1 cellular context compared by ENCODE assay signal in the genomic region with DNA sequence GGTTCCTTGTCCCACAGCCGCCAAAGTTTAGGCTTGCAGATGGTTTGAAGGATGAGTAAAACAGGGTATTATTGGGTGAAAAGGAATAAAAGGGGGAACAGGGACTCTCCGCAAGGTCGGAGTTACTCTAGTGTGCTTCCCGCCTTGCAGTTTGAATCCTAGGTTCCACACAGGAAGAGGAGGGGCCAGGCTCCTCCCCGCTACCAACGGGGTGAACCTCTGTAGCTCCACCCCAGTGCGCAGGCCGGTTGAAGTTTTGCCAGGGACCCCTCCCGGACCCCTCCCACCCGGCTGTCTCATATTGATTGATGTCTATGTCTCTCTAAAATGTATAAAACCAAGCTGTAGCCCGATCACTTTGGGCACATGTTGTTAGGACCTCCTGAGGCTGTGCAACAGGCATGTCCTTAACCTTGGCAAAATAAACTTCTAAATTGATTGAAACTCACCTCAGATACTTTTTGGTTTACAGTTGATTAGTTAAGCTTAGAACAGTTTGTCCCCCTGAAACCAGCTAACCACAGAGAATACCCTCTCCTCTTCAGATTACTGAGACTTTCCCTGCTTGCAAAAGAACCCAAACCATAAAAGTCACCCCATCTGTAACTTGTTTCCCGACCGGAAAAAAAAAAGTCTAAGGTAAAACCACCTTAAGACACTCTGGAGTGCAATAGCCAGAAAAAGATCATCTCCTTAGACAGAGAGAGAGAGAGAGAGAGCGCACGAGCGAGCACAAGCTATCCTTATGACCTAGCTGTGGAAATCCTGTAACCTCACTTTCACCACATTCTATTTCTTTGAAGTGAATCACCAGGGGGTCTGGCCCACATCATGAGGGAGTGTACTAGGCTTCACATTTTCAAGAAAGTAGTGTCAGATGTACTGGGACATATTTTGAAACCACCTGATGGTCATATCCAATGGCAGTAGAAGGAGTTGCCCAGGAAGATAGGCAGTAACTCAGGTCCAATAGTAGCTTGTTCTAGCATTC.
A peak's percentile ranks its signal among the peaks of the same experiment; 100 is the strongest.
TF ChIP-seq lines count a peak whose summit lies in the region.

No MANE protein-coding gene starts in this region.

TF ChIP-seq in GM12878, 131 proteins besides CTCF, POLR2A, EP300 and RAD21 (continued from another document and continues in another):
- TF ChIP-seq, protein P1, sequence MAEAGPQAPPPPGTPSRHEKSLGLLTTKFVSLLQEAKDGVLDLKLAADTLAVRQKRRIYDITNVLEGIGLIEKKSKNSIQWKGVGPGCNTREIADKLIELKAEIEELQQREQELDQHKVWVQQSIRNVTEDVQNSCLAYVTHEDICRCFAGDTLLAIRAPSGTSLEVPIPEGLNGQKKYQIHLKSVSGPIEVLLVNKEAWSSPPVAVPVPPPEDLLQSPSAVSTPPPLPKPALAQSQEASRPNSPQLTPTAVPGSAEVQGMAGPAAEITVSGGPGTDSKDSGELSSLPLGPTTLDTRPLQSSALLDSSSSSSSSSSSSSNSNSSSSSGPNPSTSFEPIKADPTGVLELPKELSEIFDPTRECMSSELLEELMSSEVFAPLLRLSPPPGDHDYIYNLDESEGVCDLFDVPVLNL (IDR thresholded peaks at IDR 0.05; ENCODE audit: low read depth, low read length), result peak; percentile 88
- TF ChIP-seq TBL1XR1 (IDR thresholded peaks at IDR 0.05; ENCODE audit: low read depth, low read length) (no peak), ZNF217 (IDR thresholded peaks at IDR 0.05) (no peak), SMC3 (IDR thresholded peaks at IDR 0.05; ENCODE audit: borderline replicate concordance, low read length) (no peak), KLF5 (IDR thresholded peaks at IDR 0.05; ENCODE audit: partially characterized antibody) (no peak), SUPT20H (IDR thresholded peaks at IDR 0.05; ENCODE audit: borderline replicate concordance, control insufficient read depth, low read depth, low read length) (no peak), NFYA (IDR thresholded peaks at IDR 0.05; ENCODE audit: borderline replicate concordance, low read depth, low read length) (no peak), ZNF24 (IDR thresholded peaks at IDR 0.05) (no peak), FOS (IDR thresholded peaks at IDR 0.05; ENCODE audit: borderline replicate concordance, extremely low read depth, insufficient read length) (no peak), NR2C2 (IDR thresholded peaks at IDR 0.05; ENCODE audit: borderline replicate concordance, control insufficient read depth, insufficient read length, low read depth) (no peak), MYB (IDR thresholded peaks at IDR 0.05; ENCODE audit: borderline replicate concordance, low read depth, low read length) (no peak), ESRRA (IDR thresholded peaks at IDR 0.05; ENCODE audit: low read length) (no peak), TCF7 (IDR thresholded peaks at IDR 0.05; ENCODE audit: borderline replicate concordance) (peak; percentile 63; the same call in 1 of the 2 replicates), CBX5 (IDR thresholded peaks at IDR 0.05; ENCODE audit: low read depth) (no peak), STAT1 (conservative IDR thresholded peaks at IDR 0.05) (no peak), CEBPB (IDR thresholded peaks at IDR 0.05; ENCODE audit: borderline replicate concordance in 1 of 2, low read depth in 2 of 2, low read length in 2 of 2) (0 out of 4 replicates have a peak, but pooled peaks of 1 of the 2 experiments have one; percentile 15), BACH1 (IDR thresholded peaks at IDR 0.05; ENCODE audit: borderline replicate concordance) (no peak), STAT3 (IDR thresholded peaks at IDR 0.05; ENCODE audit: low read depth, low read length) (no peak), SMAD1 (IDR thresholded peaks at IDR 0.05; ENCODE audit: low read depth, partially characterized antibody) (no peak), SIX5 (IDR thresholded peaks at IDR 0.05; ENCODE audit: low read depth, low read length, severe bottlenecking) (no peak), EED (IDR thresholded peaks at IDR 0.05; ENCODE audit: low read depth) (peak; percentile 76), GABPA (IDR thresholded peaks at IDR 0.05; ENCODE audit: low read depth) (peak; percentile 53), HDAC6 (IDR thresholded peaks at IDR 0.05; ENCODE audit: unreplicated experiment) (no peak), JUND (IDR thresholded peaks at IDR 0.05; ENCODE audit: low read depth, low read length) (no peak), BMI1 (IDR thresholded peaks at IDR 0.05; ENCODE audit: borderline replicate concordance) (no peak), MTA2 (IDR thresholded peaks at IDR 0.05; ENCODE audit: low read depth) (no peak), BHLHE40 (IDR thresholded peaks at IDR 0.05; ENCODE audit: borderline replicate concordance in 1 of 2, low read depth in 2 of 2, low read length in 1 of 2) (peak; percentile 56 to 60; a peak in 2 of 4 replicates), EZH2 (IDR thresholded peaks at IDR 0.05; ENCODE audit: borderline replicate concordance, control insufficient read depth, low read depth, low read length) (no peak), CBX3 (IDR thresholded peaks at IDR 0.05; ENCODE audit: borderline replicate concordance, low read depth) (no peak), IKZF2 (IDR thresholded peaks at IDR 0.05) (peak; percentile 49 to 55; a peak in 2 of 4 replicates), TARDBP (IDR thresholded peaks at IDR 0.05; ENCODE audit: borderline replicate concordance) (no peak), TAF1 (IDR thresholded peaks at IDR 0.05; ENCODE audit: borderline replicate concordance, low read depth, low read length) (no peak), IKZF1 (conservative IDR thresholded peaks at IDR 0.05) (no peak), RCOR1 (conservative IDR thresholded peaks at IDR 0.05; ENCODE audit: low read depth, low read length) (no peak), SREBF1 (IDR thresholded peaks at IDR 0.05; ENCODE audit: low read length) (no peak), CREB1 (IDR thresholded peaks at IDR 0.05; ENCODE audit: low read depth) (no peak), ETV6 (conservative IDR thresholded peaks at IDR 0.05 in 1 of 2, IDR thresholded peaks at IDR 0.05 in 1 of 2; ENCODE audit: borderline replicate concordance in 1 of 2, low read depth in 1 of 2) (no peak)
- TF ChIP-seq, protein P2, sequence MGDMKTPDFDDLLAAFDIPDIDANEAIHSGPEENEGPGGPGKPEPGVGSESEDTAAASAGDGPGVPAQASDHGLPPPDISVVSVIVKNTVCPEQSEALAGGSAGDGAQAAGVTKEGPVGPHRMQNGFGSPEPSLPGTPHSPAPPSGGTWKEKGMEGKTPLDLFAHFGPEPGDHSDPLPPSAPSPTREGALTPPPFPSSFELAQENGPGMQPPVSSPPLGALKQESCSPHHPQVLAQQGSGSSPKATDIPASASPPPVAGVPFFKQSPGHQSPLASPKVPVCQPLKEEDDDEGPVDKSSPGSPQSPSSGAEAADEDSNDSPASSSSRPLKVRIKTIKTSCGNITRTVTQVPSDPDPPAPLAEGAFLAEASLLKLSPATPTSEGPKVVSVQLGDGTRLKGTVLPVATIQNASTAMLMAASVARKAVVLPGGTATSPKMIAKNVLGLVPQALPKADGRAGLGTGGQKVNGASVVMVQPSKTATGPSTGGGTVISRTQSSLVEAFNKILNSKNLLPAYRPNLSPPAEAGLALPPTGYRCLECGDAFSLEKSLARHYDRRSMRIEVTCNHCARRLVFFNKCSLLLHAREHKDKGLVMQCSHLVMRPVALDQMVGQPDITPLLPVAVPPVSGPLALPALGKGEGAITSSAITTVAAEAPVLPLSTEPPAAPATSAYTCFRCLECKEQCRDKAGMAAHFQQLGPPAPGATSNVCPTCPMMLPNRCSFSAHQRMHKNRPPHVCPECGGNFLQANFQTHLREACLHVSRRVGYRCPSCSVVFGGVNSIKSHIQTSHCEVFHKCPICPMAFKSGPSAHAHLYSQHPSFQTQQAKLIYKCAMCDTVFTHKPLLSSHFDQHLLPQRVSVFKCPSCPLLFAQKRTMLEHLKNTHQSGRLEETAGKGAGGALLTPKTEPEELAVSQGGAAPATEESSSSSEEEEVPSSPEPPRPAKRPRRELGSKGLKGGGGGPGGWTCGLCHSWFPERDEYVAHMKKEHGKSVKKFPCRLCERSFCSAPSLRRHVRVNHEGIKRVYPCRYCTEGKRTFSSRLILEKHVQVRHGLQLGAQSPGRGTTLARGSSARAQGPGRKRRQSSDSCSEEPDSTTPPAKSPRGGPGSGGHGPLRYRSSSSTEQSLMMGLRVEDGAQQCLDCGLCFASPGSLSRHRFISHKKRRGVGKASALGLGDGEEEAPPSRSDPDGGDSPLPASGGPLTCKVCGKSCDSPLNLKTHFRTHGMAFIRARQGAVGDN (IDR thresholded peaks at IDR 0.05), result no peak
- TF ChIP-seq, protein P3, sequence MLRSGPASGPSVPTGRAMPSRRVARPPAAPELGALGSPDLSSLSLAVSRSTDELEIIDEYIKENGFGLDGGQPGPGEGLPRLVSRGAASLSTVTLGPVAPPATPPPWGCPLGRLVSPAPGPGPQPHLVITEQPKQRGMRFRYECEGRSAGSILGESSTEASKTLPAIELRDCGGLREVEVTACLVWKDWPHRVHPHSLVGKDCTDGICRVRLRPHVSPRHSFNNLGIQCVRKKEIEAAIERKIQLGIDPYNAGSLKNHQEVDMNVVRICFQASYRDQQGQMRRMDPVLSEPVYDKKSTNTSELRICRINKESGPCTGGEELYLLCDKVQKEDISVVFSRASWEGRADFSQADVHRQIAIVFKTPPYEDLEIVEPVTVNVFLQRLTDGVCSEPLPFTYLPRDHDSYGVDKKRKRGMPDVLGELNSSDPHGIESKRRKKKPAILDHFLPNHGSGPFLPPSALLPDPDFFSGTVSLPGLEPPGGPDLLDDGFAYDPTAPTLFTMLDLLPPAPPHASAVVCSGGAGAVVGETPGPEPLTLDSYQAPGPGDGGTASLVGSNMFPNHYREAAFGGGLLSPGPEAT (IDR thresholded peaks at IDR 0.05; ENCODE audit: low read depth), result 0 out of 2 replicates have a peak, but pooled peaks have one; percentile 11
- TF ChIP-seq, protein P4, sequence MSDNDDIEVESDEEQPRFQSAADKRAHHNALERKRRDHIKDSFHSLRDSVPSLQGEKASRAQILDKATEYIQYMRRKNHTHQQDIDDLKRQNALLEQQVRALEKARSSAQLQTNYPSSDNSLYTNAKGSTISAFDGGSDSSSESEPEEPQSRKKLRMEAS (IDR thresholded peaks at IDR 0.05; ENCODE audit: low read depth, low read length), result no peak
- TF ChIP-seq, protein P5, sequence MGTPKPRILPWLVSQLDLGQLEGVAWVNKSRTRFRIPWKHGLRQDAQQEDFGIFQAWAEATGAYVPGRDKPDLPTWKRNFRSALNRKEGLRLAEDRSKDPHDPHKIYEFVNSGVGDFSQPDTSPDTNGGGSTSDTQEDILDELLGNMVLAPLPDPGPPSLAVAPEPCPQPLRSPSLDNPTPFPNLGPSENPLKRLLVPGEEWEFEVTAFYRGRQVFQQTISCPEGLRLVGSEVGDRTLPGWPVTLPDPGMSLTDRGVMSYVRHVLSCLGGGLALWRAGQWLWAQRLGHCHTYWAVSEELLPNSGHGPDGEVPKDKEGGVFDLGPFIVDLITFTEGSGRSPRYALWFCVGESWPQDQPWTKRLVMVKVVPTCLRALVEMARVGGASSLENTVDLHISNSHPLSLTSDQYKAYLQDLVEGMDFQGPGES (IDR thresholded peaks at IDR 0.05), result no peak
- TF ChIP-seq, protein P6, sequence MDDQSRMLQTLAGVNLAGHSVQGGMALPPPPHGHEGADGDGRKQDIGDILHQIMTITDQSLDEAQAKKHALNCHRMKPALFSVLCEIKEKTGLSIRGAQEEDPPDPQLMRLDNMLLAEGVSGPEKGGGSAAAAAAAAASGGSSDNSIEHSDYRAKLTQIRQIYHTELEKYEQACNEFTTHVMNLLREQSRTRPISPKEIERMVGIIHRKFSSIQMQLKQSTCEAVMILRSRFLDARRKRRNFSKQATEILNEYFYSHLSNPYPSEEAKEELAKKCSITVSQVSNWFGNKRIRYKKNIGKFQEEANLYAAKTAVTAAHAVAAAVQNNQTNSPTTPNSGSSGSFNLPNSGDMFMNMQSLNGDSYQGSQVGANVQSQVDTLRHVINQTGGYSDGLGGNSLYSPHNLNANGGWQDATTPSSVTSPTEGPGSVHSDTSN (IDR thresholded peaks at IDR 0.05; ENCODE audit: insufficient replicate concordance, low read depth, low read length), result peak; percentile 73
- TF ChIP-seq, protein P7, sequence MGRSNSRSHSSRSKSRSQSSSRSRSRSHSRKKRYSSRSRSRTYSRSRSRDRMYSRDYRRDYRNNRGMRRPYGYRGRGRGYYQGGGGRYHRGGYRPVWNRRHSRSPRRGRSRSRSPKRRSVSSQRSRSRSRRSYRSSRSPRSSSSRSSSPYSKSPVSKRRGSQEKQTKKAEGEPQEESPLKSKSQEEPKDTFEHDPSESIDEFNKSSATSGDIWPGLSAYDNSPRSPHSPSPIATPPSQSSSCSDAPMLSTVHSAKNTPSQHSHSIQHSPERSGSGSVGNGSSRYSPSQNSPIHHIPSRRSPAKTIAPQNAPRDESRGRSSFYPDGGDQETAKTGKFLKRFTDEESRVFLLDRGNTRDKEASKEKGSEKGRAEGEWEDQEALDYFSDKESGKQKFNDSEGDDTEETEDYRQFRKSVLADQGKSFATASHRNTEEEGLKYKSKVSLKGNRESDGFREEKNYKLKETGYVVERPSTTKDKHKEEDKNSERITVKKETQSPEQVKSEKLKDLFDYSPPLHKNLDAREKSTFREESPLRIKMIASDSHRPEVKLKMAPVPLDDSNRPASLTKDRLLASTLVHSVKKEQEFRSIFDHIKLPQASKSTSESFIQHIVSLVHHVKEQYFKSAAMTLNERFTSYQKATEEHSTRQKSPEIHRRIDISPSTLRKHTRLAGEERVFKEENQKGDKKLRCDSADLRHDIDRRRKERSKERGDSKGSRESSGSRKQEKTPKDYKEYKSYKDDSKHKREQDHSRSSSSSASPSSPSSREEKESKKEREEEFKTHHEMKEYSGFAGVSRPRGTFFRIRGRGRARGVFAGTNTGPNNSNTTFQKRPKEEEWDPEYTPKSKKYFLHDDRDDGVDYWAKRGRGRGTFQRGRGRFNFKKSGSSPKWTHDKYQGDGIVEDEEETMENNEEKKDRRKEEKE (IDR thresholded peaks at IDR 0.05), result no peak
- TF ChIP-seq, protein P8, sequence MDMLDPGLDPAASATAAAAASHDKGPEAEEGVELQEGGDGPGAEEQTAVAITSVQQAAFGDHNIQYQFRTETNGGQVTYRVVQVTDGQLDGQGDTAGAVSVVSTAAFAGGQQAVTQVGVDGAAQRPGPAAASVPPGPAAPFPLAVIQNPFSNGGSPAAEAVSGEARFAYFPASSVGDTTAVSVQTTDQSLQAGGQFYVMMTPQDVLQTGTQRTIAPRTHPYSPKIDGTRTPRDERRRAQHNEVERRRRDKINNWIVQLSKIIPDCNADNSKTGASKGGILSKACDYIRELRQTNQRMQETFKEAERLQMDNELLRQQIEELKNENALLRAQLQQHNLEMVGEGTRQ (IDR thresholded peaks at IDR 0.05; ENCODE audit: borderline replicate concordance, low read depth, low read length), result no peak; the same call in 1 of the 2 replicates
- TF ChIP-seq, protein P9, sequence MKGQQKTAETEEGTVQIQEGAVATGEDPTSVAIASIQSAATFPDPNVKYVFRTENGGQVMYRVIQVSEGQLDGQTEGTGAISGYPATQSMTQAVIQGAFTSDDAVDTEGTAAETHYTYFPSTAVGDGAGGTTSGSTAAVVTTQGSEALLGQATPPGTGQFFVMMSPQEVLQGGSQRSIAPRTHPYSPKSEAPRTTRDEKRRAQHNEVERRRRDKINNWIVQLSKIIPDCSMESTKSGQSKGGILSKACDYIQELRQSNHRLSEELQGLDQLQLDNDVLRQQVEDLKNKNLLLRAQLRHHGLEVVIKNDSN (IDR thresholded peaks at IDR 0.05; ENCODE audit: borderline replicate concordance, extremely low read length, insufficient read depth, low read depth, low read length), result peak; percentile 15
- TF ChIP-seq, protein P10, sequence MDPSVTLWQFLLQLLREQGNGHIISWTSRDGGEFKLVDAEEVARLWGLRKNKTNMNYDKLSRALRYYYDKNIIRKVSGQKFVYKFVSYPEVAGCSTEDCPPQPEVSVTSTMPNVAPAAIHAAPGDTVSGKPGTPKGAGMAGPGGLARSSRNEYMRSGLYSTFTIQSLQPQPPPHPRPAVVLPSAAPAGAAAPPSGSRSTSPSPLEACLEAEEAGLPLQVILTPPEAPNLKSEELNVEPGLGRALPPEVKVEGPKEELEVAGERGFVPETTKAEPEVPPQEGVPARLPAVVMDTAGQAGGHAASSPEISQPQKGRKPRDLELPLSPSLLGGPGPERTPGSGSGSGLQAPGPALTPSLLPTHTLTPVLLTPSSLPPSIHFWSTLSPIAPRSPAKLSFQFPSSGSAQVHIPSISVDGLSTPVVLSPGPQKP (IDR thresholded peaks at IDR 0.05; ENCODE audit: low read depth, low read length), result no peak
